In genomic region chr5:137960819-137961218, GRCh38 we compare ENCODE assay signal across 19 cellular contexts.
DNase-seq lines count a peak whose midpoint lies in the region; ATAC-seq and TF ChIP-seq lines count a peak whose summit lies in the region.
"Had no signal": no experiment of that assay in that cellular context is flagged by ENCODE, and none has a peak within 500 bp of the region (broad histone marks: within the 10 kb centered on the region; RNA-seq: fewer than 3 reads in every experiment).

No MANE protein-coding gene starts in this region.

- no peaks in the 10 kb centered on the region for H3K4me1 Mint-ChIP-seq in stimulated activated naive CD8-positive, alpha-beta T cell treated with anti-CD3 and anti-CD28 coated beads, Interleukin-15, Interleukin-2, amounts not matched to agents 100 ng/mL and 50 ng/mL, for 24 hours (ENCODE audit: low read depth)
- H3K4me1 Mint-ChIP-seq in activated B cell treated with CpG ODN at 0.5 μM for 24 hours (no peaks in the 10 kb centered on the region), progenitor cell of endocrine pancreas (ENCODE audit: low read depth) (peaks cover 1% of the 10 kb centered on the region)

- H3K9me2 ChIP-seq in MM.1S (replicated peaks; ENCODE audit: insufficient read depth, low read length) = no peaks in the 10 kb centered on the region

- H3K27me3 ChIP-seq in MG63 (no peaks in the 10 kb centered on the region), MM.1S (replicated peaks; ENCODE audit: insufficient read depth, low read length) (no peaks in the 10 kb centered on the region)
- H3K27me3 ChIP-seq: SJSA1 had no signal

- no peak overlapping the region for H3K27ac ChIP-seq in MM.1S (ENCODE audit: low read length)
- H3K27ac ChIP-seq: HL-60, RWPE1, SJSA1 had no signal

- no peak overlapping the region for H3K4me3 ChIP-seq in MG63
- no peak overlapping the region for H3K4me3 ChIP-seq in MM.1S (ENCODE audit: low read length)
- H3K4me3 ChIP-seq: SJSA1 had no signal

- no peak for TF ChIP-seq CTCF in activated B cell treated with CpG ODN at 0.5 μM for 24 hours (IDR thresholded peaks at IDR 0.05)
- no peak for TF ChIP-seq CTCF in progenitor cell of endocrine pancreas (IDR thresholded peaks at IDR 0.05; ENCODE audit: unreplicated experiment)
- no peak for TF ChIP-seq CTCF in MM.1S (IDR thresholded peaks at IDR 0.05; ENCODE audit: low read length)

- no peak for ATAC-seq in stimulated activated naive CD8-positive, alpha-beta T cell treated with anti-CD3 and anti-CD28 coated beads, Interleukin-15, Interleukin-2, amounts not matched to agents 100 U/mL and 50 U/mL, for 24 hours
- ATAC-seq in activated B cell treated with CpG ODN at 0.5 μM for 24 hours (ENCODE audit: low read depth) = no peak
- ATAC-seq: PC-3 had no signal

- DNase-seq in stimulated activated naive CD8-positive, alpha-beta T cell treated with anti-CD3 and anti-CD28 coated beads, Interleukin-15, Interleukin-2, amounts not matched to agents 100 U/mL and 50 U/mL, for 24 hours = no peak
- DNase-seq in activated B cell treated with CpG ODN at 0.5 μM for 24 hours = no peak
- peak; percentile 17 for DNase-seq in kidney glomerular epithelial cell (lab: John Stamatoyannopoulos, UW)
- no peak for DNase-seq in MG63
- no peak for DNase-seq in progenitor cell of endocrine pancreas (ENCODE audit: low spot score, unreplicated experiment)
- no peak for DNase-seq in cerebellum (ENCODE audit: low spot score)
- DNase-seq in MM.1S = no peak
- DNase-seq: HCEC 1CT, KBM-7, NCI-H1436 treated with DMSO at 0.1 percent for 48 hours, NCI-H2029 treated with DMSO at 0.1 percent for 48 hours, NCI-H2171 treated with DMSO at 0.1 percent for 48 hours, NCI-H446 treated with DMSO at 0.1 percent for 48 hours, NCI-H748 treated with DMSO at 0.1 percent for 48 hours, PC-3 had no signal

- H3K4me1 ChIP-seq in MM.1S (ENCODE audit: low read length) = no peaks in the 10 kb centered on the region
- H3K4me1 ChIP-seq: SJSA1 had no signal

- H3K9me3 Mint-ChIP-seq in stimulated activated naive CD8-positive, alpha-beta T cell treated with anti-CD3 and anti-CD28 coated beads, Interleukin-15, Interleukin-2, amounts not matched to agents 100 ng/mL and 50 ng/mL, for 24 hours = no peaks in the 10 kb centered on the region
- H3K9me3 Mint-ChIP-seq in activated B cell treated with CpG ODN at 0.5 μM for 24 hours (no peaks in the 10 kb centered on the region), progenitor cell of endocrine pancreas (ENCODE audit: low read depth) (no peaks in the 10 kb centered on the region)

- H3K27me3 Mint-ChIP-seq in stimulated activated naive CD8-positive, alpha-beta T cell treated with anti-CD3 and anti-CD28 coated beads, Interleukin-15, Interleukin-2, amounts not matched to agents 100 ng/mL and 50 ng/mL, for 24 hours = no peaks in the 10 kb centered on the region
- no peaks in the 10 kb centered on the region for H3K27me3 Mint-ChIP-seq in activated B cell treated with CpG ODN at 0.5 μM for 24 hours
- H3K27me3 Mint-ChIP-seq in progenitor cell of endocrine pancreas = no peaks in the 10 kb centered on the region

- peak overlapping the region; percentile 21 for H3K27ac Mint-ChIP-seq in stimulated activated naive CD8-positive, alpha-beta T cell treated with anti-CD3 and anti-CD28 coated beads, Interleukin-15, Interleukin-2, amounts not matched to agents 100 ng/mL and 50 ng/mL, for 24 hours
- H3K27ac Mint-ChIP-seq in activated B cell treated with CpG ODN at 0.5 μM for 24 hours (peak overlapping the region; percentile 21), progenitor cell of endocrine pancreas (no peak overlapping the region)

- no peaks in the 10 kb centered on the region for H3K79me2 ChIP-seq in MM.1S (ENCODE audit: low read length)

- peaks cover 58% of the 10 kb centered on the region for H3K36me3 Mint-ChIP-seq in stimulated activated naive CD8-positive, alpha-beta T cell treated with anti-CD3 and anti-CD28 coated beads, Interleukin-15, Interleukin-2, amounts not matched to agents 100 ng/mL and 50 ng/mL, for 24 hours (ENCODE audit: low read depth)
- peaks cover 78% of the 10 kb centered on the region for H3K36me3 Mint-ChIP-seq in activated B cell treated with CpG ODN at 0.5 μM for 24 hours (ENCODE audit: low read depth)
- H3K36me3 Mint-ChIP-seq in progenitor cell of endocrine pancreas (ENCODE audit: insufficient read depth) = peaks cover 18% of the 10 kb centered on the region

- no peak overlapping the region for H3K4me3 Mint-ChIP-seq in stimulated activated naive CD8-positive, alpha-beta T cell treated with anti-CD3 and anti-CD28 coated beads, Interleukin-15, Interleukin-2, amounts not matched to agents 100 ng/mL and 50 ng/mL, for 24 hours
- no peak overlapping the region for H3K4me3 Mint-ChIP-seq in activated B cell treated with CpG ODN at 0.5 μM for 24 hours
- H3K4me3 Mint-ChIP-seq in progenitor cell of endocrine pancreas (ENCODE audit: low read depth) = no peak overlapping the region

- H3K9ac ChIP-seq in MM.1S (ENCODE audit: low read length) = no peak overlapping the region

- H2AFZ ChIP-seq in MM.1S (ENCODE audit: low read length) = no peak overlapping the region

- no peaks in the 10 kb centered on the region for H3F3A ChIP-seq in MM.1S (ENCODE audit: insufficient read depth, low read length)

- H3K36me3 ChIP-seq in MG63 (peaks cover 39% of the 10 kb centered on the region), MM.1S (replicated peaks; ENCODE audit: insufficient read depth, low read length) (no peaks in the 10 kb centered on the region)

- POLR2A ChIA-PET in activated B cell treated with CpG ODN at 0.5 μM for 24 hours (lab: Charles Lee) = no interaction called here

- intact Hi-C loops in activated B cell treated with CpG ODN at 0.5 μM for 24 hours (cut with micrococcal nuclease) = loop anchor here (5.0 kb wide), 1 partner anchor 36 kb away; no protein-coding TSS in a partner anchor

- no peaks in the 10 kb centered on the region for H4K20me1 ChIP-seq in MM.1S (ENCODE audit: insufficient read depth, low read length)

- CTCF ChIA-PET in activated B cell treated with CpG ODN at 0.5 μM for 24 hours (lab: Charles Lee) = no interaction called here

- no peak overlapping the region for H3K4me2 ChIP-seq in MM.1S (ENCODE audit: low read depth, low read length)

- no peaks in the 10 kb centered on the region for H3K9me3 ChIP-seq in MG63
- no peaks in the 10 kb centered on the region for H3K9me3 ChIP-seq in MM.1S (replicated peaks; ENCODE audit: insufficient read depth, low read length)
- H3K9me3 ChIP-seq: SJSA1 had no signal
